In genomic region chr6:95119927-95120326, GRCh38 we compare ENCODE assay signal across 16 cellular contexts.
DNase-seq lines count a peak whose midpoint lies in the region; ATAC-seq and TF ChIP-seq lines count a peak whose summit lies in the region.
"Had no signal": no experiment of that assay in that cellular context is flagged by ENCODE, and none has a peak within 500 bp of the region (broad histone marks: within the 10 kb centered on the region; RNA-seq: fewer than 3 reads in every experiment).

No MANE protein-coding gene starts in this region.

- no peak overlapping the region for H3K27ac ChIP-seq in right lobe of liver
- H3K27ac ChIP-seq: 22Rv1; A549; BLaER1 treated with 17β-estradiol and CSF1 and Interleukin-3, amounts not matched to agents 10 nM and 100 nM; C4-2B had no signal

- intact Hi-C loops in right lobe of liver (cut with DNase I): no loop called here

- H3K4me1 ChIP-seq in right lobe of liver: peaks cover 0 to 17% (median 6%) of the 10 kb centered on the region in 4 donors
- H3K4me1 ChIP-seq: A549; BLaER1 treated with 17β-estradiol and CSF1 and Interleukin-3, amounts not matched to agents 10 nM and 100 nM; Caco-2 had no signal

- H3K4me3 ChIP-seq in LNCaP clone FGC (ENCODE audit: low read depth, low read length) (no peak overlapping the region), right lobe of liver (no peak overlapping the region)
- H3K4me3 ChIP-seq: A549; BLaER1 treated with 17β-estradiol and CSF1 and Interleukin-3, amounts not matched to agents 10 nM and 100 nM had no signal

- TF ChIP-seq CTCF in LNCaP clone FGC (IDR thresholded peaks at IDR 0.05; ENCODE audit: control insufficient read depth, extremely low read depth, insufficient read depth) (no peak), right lobe of liver (IDR thresholded peaks at IDR 0.05) (no peak)

- no peaks in the 10 kb centered on the region for H3K9me3 ChIP-seq in right lobe of liver
- H3K9me3 ChIP-seq: A549; BLaER1 treated with 17β-estradiol and CSF1 and Interleukin-3, amounts not matched to agents 10 nM and 100 nM; Caco-2 had no signal

- no peaks in the 10 kb centered on the region for H3K27me3 ChIP-seq in right lobe of liver
- H3K27me3 ChIP-seq: BLaER1 treated with 17β-estradiol and CSF1 and Interleukin-3, amounts not matched to agents 10 nM and 100 nM had no signal

- H3K36me3 ChIP-seq in right lobe of liver: no peaks in the 10 kb centered on the region
- H3K36me3 ChIP-seq: BLaER1 treated with 17β-estradiol and CSF1 and Interleukin-3, amounts not matched to agents 10 nM and 100 nM had no signal

- DNase-seq in NCI-H2171 treated with DMSO at 0.1 percent for 48 hours (lab: John Stamatoyannopoulos, UW) (peak; percentile 52), NCI-H2171 (lab: John Stamatoyannopoulos, UW) (no peak), LNCaP clone FGC (ENCODE audit: low read depth) (peak; percentile 53), right lobe of liver (no peak)
- DNase-seq: AML-193; Caco-2; Calu3; CD4-positive, alpha-beta T cell; CD8-positive, alpha-beta T cell; DMS79 treated with DMSO at 0.1 percent for 48 hours; GF-D8 had no signal

- ATAC-seq in right lobe of liver (peak; percentile 81 to 95 (median 88)), HG03135 (IDR thresholded peaks at IDR 0.05; ENCODE audit: unreplicated experiment) (no peak)
- ATAC-seq: A549; CD8-positive, alpha-beta T cell had no signal

- no peak for TF ChIP-seq POLR2A in right lobe of liver (IDR thresholded peaks at IDR 0.05)

- whole genome bisulfite sequencing in right lobe of liver (ENCODE audit: insufficient coverage, low coverage, low lambda C conversion rate, missing lambda C conversion rate): 45% methylated on average over 3 of the region's 3 CpGs

Comparison
In these comparisons a context has a peak if more than half of its experiments do, and no peak if none do; other contexts are left out.
1. DNase-seq: peak in NCI-H2171 treated with DMSO at 0.1 percent for 48 hours (single experiment) and LNCaP clone FGC (single experiment); none in NCI-H2171 (single experiment) and right lobe of liver (0 of 3).